In the genomic region with DNA sequence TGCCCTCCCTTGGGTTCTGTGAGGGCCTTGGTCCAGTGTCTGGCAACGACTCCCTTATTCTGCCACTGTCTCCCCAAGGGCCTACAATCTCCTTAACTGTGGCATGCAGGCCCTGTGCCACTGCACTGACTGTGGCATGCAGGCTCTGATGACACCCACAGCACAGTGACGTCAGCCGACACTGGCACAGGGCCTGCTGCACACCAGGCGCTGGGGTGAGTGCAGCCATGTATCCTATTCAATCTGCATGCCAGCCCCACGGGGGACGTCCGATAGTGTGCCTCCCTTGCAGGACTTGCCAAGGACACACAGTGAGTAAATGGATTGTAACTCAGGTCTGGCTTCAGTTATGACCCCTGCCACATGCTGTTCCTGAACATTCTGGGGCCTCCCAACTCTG, we compare ENCODE assay signal across 1 cellular context.
TF ChIP-seq lines count a peak whose summit lies in the region.

No MANE protein-coding gene starts in this region.

TF ChIP-seq in WTC11, 78 proteins besides CTCF, POLR2A, EP300 and RAD21 (continued from another document):
- TF ChIP-seq ZNF532 (CRISPR knock-in tag; IDR thresholded peaks at IDR 0.05; ENCODE audit: borderline replicate concordance): no peak
